ENCODE assay signal across 10 cellular contexts in genomic region chr10:22742678-22743077, GRCh38. TPM values are rescaled to one million over a fixed set of nuclear protein-coding genes. Genes with fewer than 3 reads are reported as not detected.
DNase-seq lines count a peak whose midpoint lies in the region; ATAC-seq and TF ChIP-seq lines count a peak whose summit lies in the region.
"Had no signal": no experiment of that assay in that cellular context is flagged by ENCODE, and none has a peak within 500 bp of the region (broad histone marks: within the 10 kb centered on the region; RNA-seq: fewer than 3 reads in every experiment).

No MANE protein-coding gene starts in this region.

- H3K27me3 Mint-ChIP-seq in effector memory CD8-positive, alpha-beta T cell: peaks cover 0 to 5% of the 10 kb centered on the region in 2 donors

- no peaks in the 10 kb centered on the region for H3K4me1 ChIP-seq in A673 (ENCODE audit: insufficient read depth, low read length, poor library complexity, severe bottlenecking)
- peaks cover 0 to 5% (median 0%) of the 10 kb centered on the region in 3 donors for H3K4me1 ChIP-seq in esophagus squamous epithelium
- H3K4me1 ChIP-seq: neural progenitor cell had no signal

- no peaks in the 10 kb centered on the region for H3K9me3 ChIP-seq in A673 (ENCODE audit: low read depth, low read length, poor library complexity, severe bottlenecking)
- no peaks in the 10 kb centered on the region for H3K9me3 ChIP-seq in esophagus squamous epithelium

- TF ChIP-seq POLR2A in esophagus squamous epithelium (IDR thresholded peaks at IDR 0.05): no peak

- WGBS in esophagus squamous epithelium, 2 donors: 86 to 93% methylated on average over 1 of the region's 1 CpG

- no peak overlapping the region for H3K27ac Mint-ChIP-seq in effector memory CD8-positive, alpha-beta T cell
- H3K27ac Mint-ChIP-seq: neural progenitor cell; T-helper 1 cell treated with Interleukin-12 subunit alpha and Interleukin-12 subunit beta and Interleukin-4 antibody, amounts not matched to agents 30 μg/mL and 1 μg/mL, for 36 hours had no signal

- no peak overlapping the region for H3K4me3 Mint-ChIP-seq in effector memory CD8-positive, alpha-beta T cell
- H3K4me3 Mint-ChIP-seq: neural progenitor cell; T-helper 1 cell treated with Interleukin-12 subunit alpha and Interleukin-12 subunit beta and Interleukin-4 antibody, amounts not matched to agents 30 μg/mL and 1 μg/mL, for 36 hours had no signal

- no peak for TF ChIP-seq CTCF in A673 (conservative IDR thresholded peaks at IDR 0.05; ENCODE audit: low read depth, low read length)
- no peak for TF ChIP-seq CTCF in esophagus squamous epithelium (IDR thresholded peaks at IDR 0.05)

- POLR2A ChIA-PET in A673 (lab: Charles Lee; ENCODE audit: low non-redundant PET): no interaction called here

- ATAC-seq in GM18519 (IDR thresholded peaks at IDR 0.05; ENCODE audit: low FRiP score, unreplicated experiment) (peak; percentile 99), GM21619 (IDR thresholded peaks at IDR 0.05; ENCODE audit: unreplicated experiment) (peak; percentile 98), HG03460 (IDR thresholded peaks at IDR 0.05; ENCODE audit: unreplicated experiment) (peak; percentile 99)
- peak; percentile 51 for ATAC-seq in effector memory CD8-positive, alpha-beta T cell (replicated peaks)

- H3K36me3 Mint-ChIP-seq in effector memory CD8-positive, alpha-beta T cell (ENCODE audit: insufficient read depth): no peaks in the 10 kb centered on the region
- H3K36me3 Mint-ChIP-seq: neural progenitor cell had no signal

- peaks cover 4% of the 10 kb centered on the region for H3K27me3 ChIP-seq in A673 (replicated peaks; ENCODE audit: insufficient read depth, low read depth, low read length, poor library complexity)
- H3K27me3 ChIP-seq in esophagus squamous epithelium: no peaks in the 10 kb centered on the region
- H3K27me3 ChIP-seq: neural progenitor cell had no signal

- H3K9me3 Mint-ChIP-seq in effector memory CD8-positive, alpha-beta T cell: no peaks in the 10 kb centered on the region

- CTCF ChIA-PET in A673 (lab: Charles Lee): no interaction called here

- H3K27ac ChIP-seq in A673 (ENCODE audit: low read depth, low read length, poor library complexity, severe bottlenecking) (no peak overlapping the region), esophagus squamous epithelium (no peak overlapping the region)
- H3K27ac ChIP-seq: neural progenitor cell had no signal

- BruUV-seq in A673 (replicated peaks; lab: Mats Ljungman, UMichigan): no TSS peak

- H3K36me3 ChIP-seq in A673 (ENCODE audit: insufficient read depth, low read length, poor library complexity, severe bottlenecking) (no peaks in the 10 kb centered on the region), esophagus squamous epithelium (no peaks in the 10 kb centered on the region)
- H3K36me3 ChIP-seq: neural progenitor cell had no signal

- no peak for DNase-seq in effector memory CD8-positive, alpha-beta T cell
- DNase-seq in A673 (ENCODE audit: low spot score) (no peak), NCI-H187 (lab: John Stamatoyannopoulos, UW) (no peak), esophagus squamous epithelium (lab: John Stamatoyannopoulos, UW) (no peak)
- no peak for DNase-seq in stimulated activated CD4-positive, alpha-beta T cell treated with anti-CD3 and anti-CD28 coated beads, Interleukin-2, amount 100 ng/mL, for 24 hours

- intact Hi-C loops in A673 (cut with micrococcal nuclease; ENCODE audit: unreplicated experiment): no loop called here
- intact Hi-C loops in esophagus squamous epithelium (cut with DNase I): no loop called here

- H3K4me3 ChIP-seq in A673 (ENCODE audit: low read depth, low read length, poor library complexity, severe bottlenecking) (no peak overlapping the region), esophagus squamous epithelium (no peak overlapping the region)
- H3K4me3 ChIP-seq: neural progenitor cell had no signal

- H3K4me1 Mint-ChIP-seq in effector memory CD8-positive, alpha-beta T cell (ENCODE audit: low read depth in 2 of 2): no peaks in the 10 kb centered on the region
- H3K4me1 Mint-ChIP-seq: neural progenitor cell had no signal

RNA-seq across cellular contexts. Expression of gene PIP4K2A, which starts 28.3 kb away (rescaled TPM):
- total RNA-seq in A673 (2021) (18.3 and 19.8 TPM in 2 replicates), esophagus squamous epithelium (10 to 100 TPM in 1 of 4 donors, 1 to 10 TPM in 3; 3.1 to 19.1 (median 7.6) TPM)
